13 cellular contexts compared by ENCODE assay signal in genomic region chr5:10401499-10401898, GRCh38.
A peak's percentile ranks its signal among the peaks of the same experiment; 100 is the strongest.
DNase-seq lines count a peak whose midpoint lies in the region; ATAC-seq, FAIRE-seq and TF ChIP-seq lines count a peak whose summit lies in the region.
"Had no signal": no experiment of that assay in that cellular context is flagged by ENCODE, and none has a peak within 500 bp of the region (broad histone marks: within the 10 kb centered on the region; RNA-seq: fewer than 3 reads in every experiment).

No MANE protein-coding gene starts in this region.

- H3K4me3 ChIP-seq in GM12865 (ENCODE audit: low read depth, low read length), result no peak overlapping the region
- H3K4me3 ChIP-seq: thyroid gland had no signal

- no peak overlapping the region for H3K4me3 Mint-ChIP-seq in activated naive CD8-positive, alpha-beta T cell treated with anti-CD3 and anti-CD28 coated beads, Interleukin-2, amount 50 U/mL, for 24 hours

- DNase-seq in GM12865 (ENCODE audit: low read depth) (peak; percentile 52), NCI-H2081 (lab: John Stamatoyannopoulos, UW) (no peak), NCI-H524 treated with DMSO at 0.1 percent for 48 hours (lab: John Stamatoyannopoulos, UW) (no peak), HTR-8/SVneo (ENCODE audit: insufficient read length, low spot score) (no peak), HuH-7 (ENCODE audit: low spot score) (no peak)
- DNase-seq in activated naive CD8-positive, alpha-beta T cell treated with anti-CD3 and anti-CD28 coated beads, Interleukin-2, amount 50 U/mL, for 24 hours, result no peak
- DNase-seq: SHP77; stimulated activated CD4-positive, alpha-beta T cell treated with anti-CD3 and anti-CD28 coated beads, Interleukin-1b, Interleukin-23, amount 100 ng/mL, for 48 hours; thyroid gland had no signal

- H3K27ac Mint-ChIP-seq in activated naive CD8-positive, alpha-beta T cell treated with anti-CD3 and anti-CD28 coated beads, Interleukin-2, amount 50 U/mL, for 24 hours, result no peak overlapping the region

- no peak for TF ChIP-seq CTCF in GM12865 (IDR thresholded peaks at IDR 0.05; ENCODE audit: insufficient read depth, low read depth, low read length, missing control alignments)

- H3K36me3 Mint-ChIP-seq in activated naive CD8-positive, alpha-beta T cell treated with anti-CD3 and anti-CD28 coated beads, Interleukin-2, amount 50 U/mL, for 24 hours (ENCODE audit: low read depth), result peaks cover 22% of the 10 kb centered on the region

- H3K4me1 Mint-ChIP-seq in activated naive CD8-positive, alpha-beta T cell treated with anti-CD3 and anti-CD28 coated beads, Interleukin-2, amount 50 U/mL, for 24 hours, result no peaks in the 10 kb centered on the region

- H3K9me3 Mint-ChIP-seq in activated naive CD8-positive, alpha-beta T cell treated with anti-CD3 and anti-CD28 coated beads, Interleukin-2, amount 50 U/mL, for 24 hours, result no peaks in the 10 kb centered on the region

- no peak for FAIRE-seq in HTR-8/SVneo (lab: Jason Lieb, UNC)
- FAIRE-seq: frontal cortex had no signal

- H3K27me3 Mint-ChIP-seq in activated naive CD8-positive, alpha-beta T cell treated with anti-CD3 and anti-CD28 coated beads, Interleukin-2, amount 50 U/mL, for 24 hours, result no peaks in the 10 kb centered on the region

- ATAC-seq in GM19463 (IDR thresholded peaks at IDR 0.05; ENCODE audit: unreplicated experiment) (peak; percentile 96), HG03045 (IDR thresholded peaks at IDR 0.05; ENCODE audit: unreplicated experiment) (peak; percentile 61)
- peak; percentile 36 for ATAC-seq in activated naive CD8-positive, alpha-beta T cell treated with anti-CD3 and anti-CD28 coated beads, Interleukin-2, amount 50 U/mL, for 24 hours
- ATAC-seq: left lobe of liver had no signal

Comparison
In these comparisons a context has a peak if more than half of its experiments do, and no peak if none do; other contexts are left out.
1. ATAC-seq: peak in every context shown above with its lines; median percentile 96 in GM19463; 61 in HG03045; 36 in activated naive CD8-positive, alpha-beta T cell treated with anti-CD3 and anti-CD28 coated beads, Interleukin-2, amount 50 U/mL, for 24 hours.